In the genomic region with DNA sequence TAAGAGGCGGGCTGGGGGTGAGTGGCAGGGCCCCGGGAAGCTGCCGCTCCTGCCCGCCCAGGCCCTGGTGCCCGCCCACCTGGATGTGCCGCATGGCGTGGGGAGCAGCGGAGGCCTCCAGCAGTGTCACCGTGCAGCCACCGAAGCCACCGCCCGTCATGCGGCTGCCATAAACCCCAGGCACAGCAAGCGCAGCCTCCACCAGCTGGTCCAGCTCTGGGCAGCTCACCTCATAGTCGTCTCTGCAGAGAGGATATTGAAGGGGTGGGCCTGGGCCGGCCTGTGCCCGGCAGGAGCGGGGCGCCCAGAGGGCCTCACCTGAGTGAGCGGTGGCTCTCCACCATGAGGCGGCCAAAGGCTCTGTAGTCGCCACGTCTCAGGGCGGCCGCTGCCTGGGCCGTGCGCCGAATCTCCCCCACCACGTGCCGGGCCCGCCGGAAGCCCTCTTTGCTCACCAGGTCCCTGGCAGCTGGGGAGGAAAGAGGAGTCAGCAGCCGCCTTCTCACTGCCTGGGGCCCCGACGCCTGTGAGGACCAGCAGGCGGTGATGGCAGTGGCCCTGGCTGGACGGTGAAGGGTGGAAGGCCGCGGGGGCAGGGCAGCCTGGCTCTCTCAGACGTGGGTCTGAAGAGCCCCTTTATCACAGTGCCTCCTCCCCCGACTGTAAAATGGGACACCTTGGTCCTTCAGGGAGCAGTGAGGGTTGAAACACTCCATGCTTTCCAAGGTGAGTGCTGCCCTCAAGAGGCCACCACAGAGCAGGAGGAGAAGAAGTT, we compare ENCODE assay signal across 1 cellular context.
A peak's percentile ranks its signal among the peaks of the same experiment; 100 is the strongest.
TF ChIP-seq lines count a peak whose summit lies in the region.

No MANE protein-coding gene starts in this region.

TF ChIP-seq in HepG2, 621 proteins besides CTCF, POLR2A, EP300 and RAD21 (continued from another document):
- TF ChIP-seq, protein P1, sequence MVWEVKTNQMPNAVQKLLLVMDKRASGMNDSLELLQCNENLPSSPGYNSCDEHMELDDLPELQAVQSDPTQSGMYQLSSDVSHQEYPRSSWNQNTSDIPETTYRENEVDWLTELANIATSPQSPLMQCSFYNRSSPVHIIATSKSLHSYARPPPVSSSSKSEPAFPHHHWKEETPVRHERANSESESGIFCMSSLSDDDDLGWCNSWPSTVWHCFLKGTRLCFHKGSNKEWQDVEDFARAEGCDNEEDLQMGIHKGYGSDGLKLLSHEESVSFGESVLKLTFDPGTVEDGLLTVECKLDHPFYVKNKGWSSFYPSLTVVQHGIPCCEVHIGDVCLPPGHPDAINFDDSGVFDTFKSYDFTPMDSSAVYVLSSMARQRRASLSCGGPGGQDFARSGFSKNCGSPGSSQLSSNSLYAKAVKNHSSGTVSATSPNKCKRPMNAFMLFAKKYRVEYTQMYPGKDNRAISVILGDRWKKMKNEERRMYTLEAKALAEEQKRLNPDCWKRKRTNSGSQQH (CRISPR knock-in tag; IDR thresholded peaks at IDR 0.05; ENCODE audit: low read depth), result no peak
- TF ChIP-seq, protein P2, sequence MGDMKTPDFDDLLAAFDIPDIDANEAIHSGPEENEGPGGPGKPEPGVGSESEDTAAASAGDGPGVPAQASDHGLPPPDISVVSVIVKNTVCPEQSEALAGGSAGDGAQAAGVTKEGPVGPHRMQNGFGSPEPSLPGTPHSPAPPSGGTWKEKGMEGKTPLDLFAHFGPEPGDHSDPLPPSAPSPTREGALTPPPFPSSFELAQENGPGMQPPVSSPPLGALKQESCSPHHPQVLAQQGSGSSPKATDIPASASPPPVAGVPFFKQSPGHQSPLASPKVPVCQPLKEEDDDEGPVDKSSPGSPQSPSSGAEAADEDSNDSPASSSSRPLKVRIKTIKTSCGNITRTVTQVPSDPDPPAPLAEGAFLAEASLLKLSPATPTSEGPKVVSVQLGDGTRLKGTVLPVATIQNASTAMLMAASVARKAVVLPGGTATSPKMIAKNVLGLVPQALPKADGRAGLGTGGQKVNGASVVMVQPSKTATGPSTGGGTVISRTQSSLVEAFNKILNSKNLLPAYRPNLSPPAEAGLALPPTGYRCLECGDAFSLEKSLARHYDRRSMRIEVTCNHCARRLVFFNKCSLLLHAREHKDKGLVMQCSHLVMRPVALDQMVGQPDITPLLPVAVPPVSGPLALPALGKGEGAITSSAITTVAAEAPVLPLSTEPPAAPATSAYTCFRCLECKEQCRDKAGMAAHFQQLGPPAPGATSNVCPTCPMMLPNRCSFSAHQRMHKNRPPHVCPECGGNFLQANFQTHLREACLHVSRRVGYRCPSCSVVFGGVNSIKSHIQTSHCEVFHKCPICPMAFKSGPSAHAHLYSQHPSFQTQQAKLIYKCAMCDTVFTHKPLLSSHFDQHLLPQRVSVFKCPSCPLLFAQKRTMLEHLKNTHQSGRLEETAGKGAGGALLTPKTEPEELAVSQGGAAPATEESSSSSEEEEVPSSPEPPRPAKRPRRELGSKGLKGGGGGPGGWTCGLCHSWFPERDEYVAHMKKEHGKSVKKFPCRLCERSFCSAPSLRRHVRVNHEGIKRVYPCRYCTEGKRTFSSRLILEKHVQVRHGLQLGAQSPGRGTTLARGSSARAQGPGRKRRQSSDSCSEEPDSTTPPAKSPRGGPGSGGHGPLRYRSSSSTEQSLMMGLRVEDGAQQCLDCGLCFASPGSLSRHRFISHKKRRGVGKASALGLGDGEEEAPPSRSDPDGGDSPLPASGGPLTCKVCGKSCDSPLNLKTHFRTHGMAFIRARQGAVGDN (CRISPR knock-in tag; IDR thresholded peaks at IDR 0.05), result peak; percentile 48; the same call in 1 of the 2 replicates
- TF ChIP-seq ZNF629 (CRISPR knock-in tag; conservative IDR thresholded peaks at IDR 0.05) (0 out of 2 replicates have a peak, but pooled peaks have one; percentile 9), KMT2A (CRISPR knock-in tag; IDR thresholded peaks at IDR 0.05) (0 out of 2 replicates have a peak, but pooled peaks have one; percentile 17), KLF13 (CRISPR knock-in tag; IDR thresholded peaks at IDR 0.05) (no peak), GABPB1 (CRISPR knock-in tag; IDR thresholded peaks at IDR 0.05) (no peak; the same call in 1 of the 2 replicates), RBM39 (IDR thresholded peaks at IDR 0.05; ENCODE audit: low read depth, low read length, poor library complexity, severe bottlenecking) (no peak), ELF3 (CRISPR knock-in tag; IDR thresholded peaks at IDR 0.05) (no peak)
- TF ChIP-seq, protein P3, sequence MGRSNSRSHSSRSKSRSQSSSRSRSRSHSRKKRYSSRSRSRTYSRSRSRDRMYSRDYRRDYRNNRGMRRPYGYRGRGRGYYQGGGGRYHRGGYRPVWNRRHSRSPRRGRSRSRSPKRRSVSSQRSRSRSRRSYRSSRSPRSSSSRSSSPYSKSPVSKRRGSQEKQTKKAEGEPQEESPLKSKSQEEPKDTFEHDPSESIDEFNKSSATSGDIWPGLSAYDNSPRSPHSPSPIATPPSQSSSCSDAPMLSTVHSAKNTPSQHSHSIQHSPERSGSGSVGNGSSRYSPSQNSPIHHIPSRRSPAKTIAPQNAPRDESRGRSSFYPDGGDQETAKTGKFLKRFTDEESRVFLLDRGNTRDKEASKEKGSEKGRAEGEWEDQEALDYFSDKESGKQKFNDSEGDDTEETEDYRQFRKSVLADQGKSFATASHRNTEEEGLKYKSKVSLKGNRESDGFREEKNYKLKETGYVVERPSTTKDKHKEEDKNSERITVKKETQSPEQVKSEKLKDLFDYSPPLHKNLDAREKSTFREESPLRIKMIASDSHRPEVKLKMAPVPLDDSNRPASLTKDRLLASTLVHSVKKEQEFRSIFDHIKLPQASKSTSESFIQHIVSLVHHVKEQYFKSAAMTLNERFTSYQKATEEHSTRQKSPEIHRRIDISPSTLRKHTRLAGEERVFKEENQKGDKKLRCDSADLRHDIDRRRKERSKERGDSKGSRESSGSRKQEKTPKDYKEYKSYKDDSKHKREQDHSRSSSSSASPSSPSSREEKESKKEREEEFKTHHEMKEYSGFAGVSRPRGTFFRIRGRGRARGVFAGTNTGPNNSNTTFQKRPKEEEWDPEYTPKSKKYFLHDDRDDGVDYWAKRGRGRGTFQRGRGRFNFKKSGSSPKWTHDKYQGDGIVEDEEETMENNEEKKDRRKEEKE (IDR thresholded peaks at IDR 0.05), result no peak
- TF ChIP-seq, protein P4, sequence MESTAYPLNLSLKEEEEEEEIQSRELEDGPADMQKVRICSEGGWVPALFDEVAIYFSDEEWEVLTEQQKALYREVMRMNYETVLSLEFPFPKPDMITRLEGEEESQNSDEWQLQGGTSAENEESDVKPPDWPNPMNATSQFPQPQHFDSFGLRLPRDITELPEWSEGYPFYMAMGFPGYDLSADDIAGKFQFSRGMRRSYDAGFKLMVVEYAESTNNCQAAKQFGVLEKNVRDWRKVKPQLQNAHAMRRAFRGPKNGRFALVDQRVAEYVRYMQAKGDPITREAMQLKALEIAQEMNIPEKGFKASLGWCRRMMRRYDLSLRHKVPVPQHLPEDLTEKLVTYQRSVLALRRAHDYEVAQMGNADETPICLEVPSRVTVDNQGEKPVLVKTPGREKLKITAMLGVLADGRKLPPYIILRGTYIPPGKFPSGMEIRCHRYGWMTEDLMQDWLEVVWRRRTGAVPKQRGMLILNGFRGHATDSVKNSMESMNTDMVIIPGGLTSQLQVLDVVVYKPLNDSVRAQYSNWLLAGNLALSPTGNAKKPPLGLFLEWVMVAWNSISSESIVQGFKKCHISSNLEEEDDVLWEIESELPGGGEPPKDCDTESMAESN (CRISPR knock-in tag; conservative IDR thresholded peaks at IDR 0.05), result peak; percentile 54; the same call in 1 of the 2 replicates
- TF ChIP-seq, protein P5, sequence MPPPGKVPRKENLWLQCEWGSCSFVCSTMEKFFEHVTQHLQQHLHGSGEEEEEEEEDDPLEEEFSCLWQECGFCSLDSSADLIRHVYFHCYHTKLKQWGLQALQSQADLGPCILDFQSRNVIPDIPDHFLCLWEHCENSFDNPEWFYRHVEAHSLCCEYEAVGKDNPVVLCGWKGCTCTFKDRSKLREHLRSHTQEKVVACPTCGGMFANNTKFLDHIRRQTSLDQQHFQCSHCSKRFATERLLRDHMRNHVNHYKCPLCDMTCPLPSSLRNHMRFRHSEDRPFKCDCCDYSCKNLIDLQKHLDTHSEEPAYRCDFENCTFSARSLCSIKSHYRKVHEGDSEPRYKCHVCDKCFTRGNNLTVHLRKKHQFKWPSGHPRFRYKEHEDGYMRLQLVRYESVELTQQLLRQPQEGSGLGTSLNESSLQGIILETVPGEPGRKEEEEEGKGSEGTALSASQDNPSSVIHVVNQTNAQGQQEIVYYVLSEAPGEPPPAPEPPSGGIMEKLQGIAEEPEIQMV (CRISPR knock-in tag; IDR thresholded peaks at IDR 0.05; ENCODE audit: low read depth), result no peak
- TF ChIP-seq, protein P6, sequence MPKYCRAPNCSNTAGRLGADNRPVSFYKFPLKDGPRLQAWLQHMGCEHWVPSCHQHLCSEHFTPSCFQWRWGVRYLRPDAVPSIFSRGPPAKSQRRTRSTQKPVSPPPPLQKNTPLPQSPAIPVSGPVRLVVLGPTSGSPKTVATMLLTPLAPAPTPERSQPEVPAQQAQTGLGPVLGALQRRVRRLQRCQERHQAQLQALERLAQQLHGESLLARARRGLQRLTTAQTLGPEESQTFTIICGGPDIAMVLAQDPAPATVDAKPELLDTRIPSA (CRISPR knock-in tag; IDR thresholded peaks at IDR 0.05; ENCODE audit: borderline replicate concordance), result no peak
